In genomic region chrX:83916525-83916924, GRCh38 we compare ENCODE assay signal across 8 cellular contexts. TPM values are rescaled to one million over a fixed set of nuclear protein-coding genes. Genes with fewer than 3 reads are reported as not detected.
DNase-seq lines count a peak whose midpoint lies in the region; FAIRE-seq and TF ChIP-seq lines count a peak whose summit lies in the region.

No MANE protein-coding gene starts in this region.

- H3K36me3 ChIP-seq in bronchial epithelial cell (ENCODE audit: control insufficient read depth, insufficient read depth, low read length) = no peaks in the 10 kb centered on the region

- H3K4me3 ChIP-seq in LNCaP clone FGC (ENCODE audit: low read depth, low read length) = no peak overlapping the region
- H3K4me3 ChIP-seq in bronchial epithelial cell (ENCODE audit: low read depth, low read length) = no peak overlapping the region
- no peak overlapping the region for H3K4me3 ChIP-seq in retinal pigment epithelial cell (ENCODE audit: low read length)

- TF ChIP-seq CTCF in LNCaP clone FGC (IDR thresholded peaks at IDR 0.05; ENCODE audit: control insufficient read depth, extremely low read depth, insufficient read depth) = peak; percentile 63
- peak; percentile 44 for TF ChIP-seq CTCF in bronchial epithelial cell (IDR thresholded peaks at IDR 0.05; ENCODE audit: insufficient read depth, low read length, severe bottlenecking)
- TF ChIP-seq CTCF in retinal pigment epithelial cell (conservative IDR thresholded peaks at IDR 0.05; ENCODE audit: low read depth, low read length) = peak; percentile 55
- no peak for TF ChIP-seq CTCF in D721Med (IDR thresholded peaks at IDR 0.05; ENCODE audit: insufficient read depth, missing control alignments)

- FAIRE-seq in bronchial epithelial cell (lab: Jason Lieb, UNC) (no peak), D721Med (lab: Jason Lieb, UNC) (no peak)

- H3K27me3 ChIP-seq in bronchial epithelial cell (ENCODE audit: control insufficient read depth, insufficient read depth, low read length) = no peaks in the 10 kb centered on the region

- DNase-seq in NCI-H345 treated with DMSO at 0.1 percent for 48 hours (lab: John Stamatoyannopoulos, UW; ENCODE audit: unreplicated experiment) = peak; percentile 1
- DNase-seq in NCI-H345 (lab: John Stamatoyannopoulos, UW) = no peak
- DNase-seq in LNCaP clone FGC (ENCODE audit: low read depth) = no peak
- peak; percentile 6 for DNase-seq in bronchial epithelial cell (ENCODE audit: low read depth)
- no peak for DNase-seq in retinal pigment epithelial cell (ENCODE audit: low read depth)
- no peak for DNase-seq in D721Med (ENCODE audit: insufficient read length, low spot score)
- no peak for DNase-seq in COR-L47 (lab: John Stamatoyannopoulos, UW)
- no peak for DNase-seq in activated gamma-delta T cell (lab: John Stamatoyannopoulos, UW)

RNA-seq across cellular contexts. Expression of gene CYLC1, which starts 55.6 kb away (rescaled TPM):
- total RNA-seq in bronchial epithelial cell = not detected in 2 replicates

Comparison
In these comparisons a context has a peak if more than half of its experiments do, and no peak if none do; other contexts are left out.
1. DNase-seq: peak in NCI-H345 treated with DMSO at 0.1 percent for 48 hours (single experiment) and bronchial epithelial cell (single experiment); none in NCI-H345 (single experiment), LNCaP clone FGC (single experiment), retinal pigment epithelial cell (single experiment), D721Med (single experiment), COR-L47 (single experiment) and activated gamma-delta T cell (single experiment).